ENCODE assay signal across 21 cellular contexts in the genomic region with DNA sequence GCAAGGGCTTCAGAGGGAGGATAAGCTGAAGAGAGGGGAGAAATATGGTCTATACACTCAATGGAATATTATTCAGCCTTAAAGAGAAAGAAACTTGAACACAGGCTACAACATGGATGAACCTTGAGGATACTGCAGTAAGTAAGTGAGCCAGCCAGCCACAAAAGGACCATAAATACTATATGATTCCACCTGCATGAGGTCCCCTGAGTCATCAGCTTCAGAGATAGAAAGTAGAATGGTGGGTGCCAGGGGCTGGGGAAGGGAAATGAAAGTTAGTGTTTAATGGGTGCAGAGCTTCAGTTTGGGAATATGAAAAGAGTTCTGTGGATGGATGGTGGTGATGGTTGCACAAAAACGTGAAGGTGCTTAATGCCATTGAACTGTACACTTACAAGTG.
DNase-seq lines count a peak whose midpoint lies in the region; ATAC-seq and TF ChIP-seq lines count a peak whose summit lies in the region.
"Had no signal": no experiment of that assay in that cellular context is flagged by ENCODE, and none has a peak within 500 bp of the region (broad histone marks: within the 10 kb centered on the region; RNA-seq: fewer than 3 reads in every experiment).

No MANE protein-coding gene starts in this region.

- H3K9me3 Mint-ChIP-seq in activated T-cell treated with anti-CD3 and anti-CD28 coated beads, Interleukin-2, amount 50 U/mL, for 4 hours: no peaks in the 10 kb centered on the region
- H3K9me3 Mint-ChIP-seq in activated T-cell treated with anti-CD3 and anti-CD28 coated beads, Interleukin-2, amount 50 U/mL, for 24 hours: no peaks in the 10 kb centered on the region
- H3K9me3 Mint-ChIP-seq in stimulated activated effector memory CD8-positive, alpha-beta T cell treated with anti-CD3 and anti-CD28 coated beads, Interleukin-12 subunit alpha, Interleukin-12 subunit beta, amount 100 ng/mL, for 72 hours: no peaks in the 10 kb centered on the region
- H3K9me3 Mint-ChIP-seq: activated naive CD4-positive, alpha-beta T cell treated with anti-CD3 and anti-CD28 coated beads, Interleukin-2, amount 10 ng/mL, durations not matched to agents 7 days and 5 days had no signal

- no peaks in the 10 kb centered on the region for H3K27me3 ChIP-seq in SU-DHL-6 (ENCODE audit: low read length)
- H3K27me3 ChIP-seq: dorsolateral prefrontal cortex, upper lobe of left lung had no signal

- no peaks in the 10 kb centered on the region for H3K79me2 ChIP-seq in SU-DHL-6 (ENCODE audit: insufficient read depth, low read length)

- no peak overlapping the region for H3K4me3 Mint-ChIP-seq in activated T-cell treated with anti-CD3 and anti-CD28 coated beads, Interleukin-2, amount 50 U/mL, for 4 hours
- no peak overlapping the region for H3K4me3 Mint-ChIP-seq in activated T-cell treated with anti-CD3 and anti-CD28 coated beads, Interleukin-2, amount 50 U/mL, for 24 hours
- no peak overlapping the region for H3K4me3 Mint-ChIP-seq in stimulated activated effector memory CD8-positive, alpha-beta T cell treated with anti-CD3 and anti-CD28 coated beads, Interleukin-12 subunit alpha, Interleukin-12 subunit beta, amount 100 ng/mL, for 72 hours
- H3K4me3 Mint-ChIP-seq: activated naive CD4-positive, alpha-beta T cell treated with anti-CD3 and anti-CD28 coated beads, Interleukin-2, amount 10 ng/mL, durations not matched to agents 7 days and 5 days had no signal

- no peak overlapping the region for H3K27ac Mint-ChIP-seq in activated T-cell treated with anti-CD3 and anti-CD28 coated beads, Interleukin-2, amount 50 U/mL, for 24 hours
- peak overlapping the region; percentile 16 for H3K27ac Mint-ChIP-seq in stimulated activated effector memory CD8-positive, alpha-beta T cell treated with anti-CD3 and anti-CD28 coated beads, Interleukin-12 subunit alpha, Interleukin-12 subunit beta, amount 100 ng/mL, for 72 hours
- H3K27ac Mint-ChIP-seq: activated naive CD4-positive, alpha-beta T cell treated with anti-CD3 and anti-CD28 coated beads, Interleukin-2, amount 10 ng/mL, durations not matched to agents 7 days and 5 days had no signal

- no peaks in the 10 kb centered on the region for H4K20me1 ChIP-seq in SU-DHL-6 (ENCODE audit: low read depth, low read length)

- H3K27me3 Mint-ChIP-seq in activated T-cell treated with anti-CD3 and anti-CD28 coated beads, Interleukin-2, amount 50 U/mL, for 4 hours (ENCODE audit: low read depth): no peaks in the 10 kb centered on the region
- no peaks in the 10 kb centered on the region for H3K27me3 Mint-ChIP-seq in activated T-cell treated with anti-CD3 and anti-CD28 coated beads, Interleukin-2, amount 50 U/mL, for 24 hours

- no peaks in the 10 kb centered on the region for H3K9me2 ChIP-seq in SU-DHL-6 (replicated peaks; ENCODE audit: insufficient read depth, low read length)

- H3K36me3 ChIP-seq in SU-DHL-6 (ENCODE audit: low read length): no peaks in the 10 kb centered on the region
- H3K36me3 ChIP-seq: heart right ventricle, upper lobe of left lung had no signal

- H2AFZ ChIP-seq in SU-DHL-6 (ENCODE audit: low read depth, low read length, severe bottlenecking): no peak overlapping the region

- TF ChIP-seq CTCF in SU-DHL-6 (IDR thresholded peaks at IDR 0.05; ENCODE audit: insufficient read depth, low read length, poor library complexity, severe bottlenecking): no peak

- no peaks in the 10 kb centered on the region for H3K9me3 ChIP-seq in SU-DHL-6 (ENCODE audit: insufficient read depth, low read length)

- H3K9ac ChIP-seq in SU-DHL-6 (ENCODE audit: low read length): no peak overlapping the region

- H3K36me3 Mint-ChIP-seq in activated T-cell treated with anti-CD3 and anti-CD28 coated beads, Interleukin-2, amount 50 U/mL, for 4 hours (ENCODE audit: insufficient read depth): no peaks in the 10 kb centered on the region
- no peaks in the 10 kb centered on the region for H3K36me3 Mint-ChIP-seq in activated T-cell treated with anti-CD3 and anti-CD28 coated beads, Interleukin-2, amount 50 U/mL, for 24 hours (ENCODE audit: low read depth)
- H3K36me3 Mint-ChIP-seq in stimulated activated effector memory CD8-positive, alpha-beta T cell treated with anti-CD3 and anti-CD28 coated beads, Interleukin-12 subunit alpha, Interleukin-12 subunit beta, amount 100 ng/mL, for 72 hours: no peaks in the 10 kb centered on the region
- H3K36me3 Mint-ChIP-seq: activated naive CD4-positive, alpha-beta T cell treated with anti-CD3 and anti-CD28 coated beads, Interleukin-2, amount 10 ng/mL, durations not matched to agents 7 days and 5 days had no signal

- H3K27ac ChIP-seq in SU-DHL-6 (ENCODE audit: low read depth, low read length): peak overlapping the region; percentile 76
- H3K27ac ChIP-seq: C4-2B, dorsolateral prefrontal cortex, heart right ventricle, upper lobe of left lung had no signal

- intact Hi-C loops in cardiac septum (cut with DNase I): no loop called here

- no peak overlapping the region for H3K4me3 ChIP-seq in SU-DHL-6 (ENCODE audit: insufficient read depth, low read length, poor library complexity, severe bottlenecking)
- H3K4me3 ChIP-seq: dorsolateral prefrontal cortex, heart right ventricle, upper lobe of left lung had no signal

- peak overlapping the region; percentile 48 for H3K4me2 ChIP-seq in SU-DHL-6 (ENCODE audit: low read depth, low read length, poor library complexity, severe bottlenecking)

- peaks cover 5% of the 10 kb centered on the region; the same call in 1 of the 2 replicates for H3F3A ChIP-seq in SU-DHL-6 (ENCODE audit: insufficient read depth)

- ATAC-seq in activated T-cell treated with anti-CD3 and anti-CD28 coated beads, Interleukin-2, amount 50 U/mL, for 4 hours: peak; percentile 52 to 62
- ATAC-seq in GM18511 (IDR thresholded peaks at IDR 0.05; ENCODE audit: unreplicated experiment) (peak; percentile 58), GM21447 (IDR thresholded peaks at IDR 0.05; ENCODE audit: unreplicated experiment) (no peak)
- ATAC-seq in stimulated activated effector memory CD8-positive, alpha-beta T cell treated with anti-CD3 and anti-CD28 coated beads, Interleukin-12 subunit alpha, Interleukin-12 subunit beta, amount 100 ng/mL, for 72 hours: peak; percentile 51
- ATAC-seq: naive thymus-derived CD8-positive, alpha-beta T cell had no signal

- DNase-seq in activated T-cell treated with anti-CD3 and anti-CD28 coated beads, Interleukin-2, amount 50 U/mL, for 4 hours: no peak
- DNase-seq in activated T-cell treated with anti-CD3 and anti-CD28 coated beads, Interleukin-2, amount 50 U/mL, for 24 hours: no peak
- no peak for DNase-seq in stimulated activated effector memory CD8-positive, alpha-beta T cell treated with anti-CD3 and anti-CD28 coated beads, Interleukin-12 subunit alpha, Interleukin-12 subunit beta, amount 100 ng/mL, for 72 hours (ENCODE audit: low spot score in 2 of 2)
- DNase-seq in DMS 273 treated with DMSO at 0.1 percent for 48 hours (lab: John Stamatoyannopoulos, UW) (no peak), cardiac septum (ENCODE audit: low spot score) (no peak)
- DNase-seq: ACHN; activated naive CD4-positive, alpha-beta T cell treated with anti-CD3 and anti-CD28 coated beads, Interleukin-2, amount 10 ng/mL, durations not matched to agents 7 days and 5 days; activated T-cell treated with anti-CD3 and anti-CD28 coated beads for 4 hours; aorta; central memory CD4-positive, alpha-beta T cell; dorsolateral prefrontal cortex; heart right ventricle; naive thymus-derived CD8-positive, alpha-beta T cell; NCI-H2081 treated with DMSO at 0.1 percent for 48 hours; NCI-H446; T-helper 1 cell; upper lobe of left lung had no signal

- peaks cover 46% of the 10 kb centered on the region for H3K4me1 Mint-ChIP-seq in activated T-cell treated with anti-CD3 and anti-CD28 coated beads, Interleukin-2, amount 50 U/mL, for 4 hours (ENCODE audit: low read depth)
- peaks cover 23% of the 10 kb centered on the region for H3K4me1 Mint-ChIP-seq in activated T-cell treated with anti-CD3 and anti-CD28 coated beads, Interleukin-2, amount 50 U/mL, for 24 hours (ENCODE audit: low read depth)
- H3K4me1 Mint-ChIP-seq in stimulated activated effector memory CD8-positive, alpha-beta T cell treated with anti-CD3 and anti-CD28 coated beads, Interleukin-12 subunit alpha, Interleukin-12 subunit beta, amount 100 ng/mL, for 72 hours: peaks cover 68% of the 10 kb centered on the region
